1 cellular context compared by ENCODE assay signal in genomic region chr13:81907973-81908372, GRCh38.
TF ChIP-seq lines count a peak whose summit lies in the region.

No MANE protein-coding gene starts in this region.

TF ChIP-seq in GM23338, 12 proteins besides CTCF, POLR2A, EP300 and RAD21 (continued from another document):
- TF ChIP-seq EZH2 (IDR thresholded peaks at IDR 0.05; ENCODE audit: low read depth, unreplicated experiment): no peak
- no peak for TF ChIP-seq EZH2phosphoT487 (IDR thresholded peaks at IDR 0.05; ENCODE audit: unreplicated experiment)
- TF ChIP-seq POLR2AphosphoS5 (IDR thresholded peaks at IDR 0.05; ENCODE audit: low read depth): no peak
- no peak for TF ChIP-seq ETS1 (IDR thresholded peaks at IDR 0.05)
- TF ChIP-seq REST (IDR thresholded peaks at IDR 0.05; ENCODE audit: unreplicated experiment): no peak
- no peak for TF ChIP-seq NANOG (IDR thresholded peaks at IDR 0.05; ENCODE audit: borderline replicate concordance)
